In genomic region chr10:128571071-128571470, GRCh38 we compare ENCODE assay signal across 37 cellular contexts.
"Had no signal": no experiment of that assay in that cellular context is flagged by ENCODE, and none has a peak within 500 bp of the region (broad histone marks: within the 10 kb centered on the region; RNA-seq: fewer than 3 reads in every experiment).

No MANE protein-coding gene starts in this region.

- H3K4me3 ChIP-seq: ascending aorta, cardiac muscle cell had no signal

- H3K36me3 Mint-ChIP-seq: activated CD4-positive, alpha-beta memory T cell treated with anti-CD3 and anti-CD28 coated beads for 36 hours; activated naive CD4-positive, alpha-beta T cell treated with anti-CD3 and anti-CD28 coated beads, Interleukin-2, amount 50 U/mL, for 24 hours; activated naive CD8-positive, alpha-beta T cell; activated naive CD8-positive, alpha-beta T cell treated with anti-CD3 and anti-CD28 coated beads, Interleukin-2, amount 10 ng/mL, durations not matched to agents 7 days and 5 days; brain had no signal

- ATAC-seq: activated CD8-positive, alpha-beta T cell treated with anti-CD3 and anti-CD28 coated beads for 36 hours; activated naive CD8-positive, alpha-beta T cell treated with anti-CD3 and anti-CD28 coated beads, Interleukin-2, amount 50 U/mL, for 24 hours; activated T-cell treated with anti-CD3 and anti-CD28 coated beads, Interleukin-2, amount 50 U/mL, for 4 hours; activated T-cell treated with anti-CD3 and anti-CD28 coated beads, Interleukin-2, amount 50 U/mL, for 72 hours; activated T-helper 17 cell treated with anti-CD3 and anti-CD28 coated beads, Interleukin-2, amount 50 U/mL, for 72 hours had no signal

- H3K4me3 Mint-ChIP-seq: activated B cell treated with CpG ODN at 0.5 μM for 24 hours; activated CD4-positive, alpha-beta memory T cell treated with anti-CD3 and anti-CD28 coated beads for 36 hours; activated CD4-positive, alpha-beta T cell treated with anti-CD3 and anti-CD28 coated beads, Interleukin-2, amount 10 ng/mL, durations not matched to agents 24 days and 14 days; activated CD8-positive, alpha-beta T cell treated with anti-CD3 and anti-CD28 coated beads for 36 hours; activated naive CD4-positive, alpha-beta T cell treated with anti-CD3 and anti-CD28 coated beads for 36 hours; activated naive CD4-positive, alpha-beta T cell treated with anti-CD3 and anti-CD28 coated beads, Interleukin-2, amount 50 U/mL, for 24 hours; activated naive CD8-positive, alpha-beta T cell; activated naive CD8-positive, alpha-beta T cell treated with anti-CD3 and anti-CD28 coated beads, Interleukin-2, amount 10 ng/mL, durations not matched to agents 7 days and 5 days; activated naive CD8-positive, alpha-beta T cell treated with anti-CD3 and anti-CD28 coated beads, Interleukin-2, amount 50 U/mL, for 24 hours; activated T-cell treated with anti-CD3 and anti-CD28 coated beads, Interleukin-2, amount 50 U/mL, for 4 hours; activated T-cell treated with anti-CD3 and anti-CD28 coated beads, Interleukin-2, amount 50 U/mL, for 72 hours; activated T-helper 1 cell treated with anti-CD3 and anti-CD28 coated beads, Interleukin-12 subunit alpha, Interleukin-12 subunit beta, Interleukin-2, Interleukin-4 antibody, amounts not matched to agents 30 ng/mL and 10 ng/mL and 1 ng/mL, durations not matched to agents 14 hours and 24 hours and 36 hours; activated T-helper 17 cell treated with anti-CD3 and anti-CD28 coated beads, Interleukin-2, amount 50 U/mL, for 72 hours; brain; T-helper 1 cell treated with Interleukin-12 subunit alpha and Interleukin-12 subunit beta and Interleukin-4 antibody, amounts not matched to agents 30 μg/mL and 1 μg/mL, for 36 hours; T-helper 2 cell treated with Interferon-gamma antibody and Interleukin-4, amounts not matched to agents 5 μg/mL and 100 μg/mL, for 36 hours had no signal

- DNase-seq: activated B cell treated with CpG ODN at 0.5 μM for 24 hours; activated CD4-positive, alpha-beta memory T cell treated with anti-CD3 and anti-CD28 coated beads for 36 hours; activated CD4-positive, alpha-beta T cell treated with anti-CD3 and anti-CD28 coated beads for 4 hours; activated CD4-positive, alpha-beta T cell treated with anti-CD3 and anti-CD28 coated beads, Interleukin-2, amount 10 ng/mL, durations not matched to agents 24 days and 14 days; activated CD4-positive, alpha-beta T cell treated with anti-CD3 and anti-CD28 coated beads, Interleukin-2, amount 50 U/mL, for 1 hour; activated CD4-positive, alpha-beta T cell treated with anti-CD3 and anti-CD28 coated beads, Interleukin-2, amount 50 U/mL, for 4 hours; activated CD4-positive, CD25-positive, alpha-beta regulatory T cell treated with anti-CD3 and anti-CD28 coated beads, Interleukin-2, amount 50 U/mL, for 72 hours; activated CD8-positive, alpha-beta memory T cell treated with anti-CD3 and anti-CD28 coated beads, Interleukin-2, amount 50 U/mL, for 4 hours; activated CD8-positive, alpha-beta T cell treated with anti-CD3 and anti-CD28 coated beads for 36 hours; activated effector memory CD4-positive, alpha-beta T cell treated with anti-CD3 and anti-CD28 coated beads, Interleukin-2, amount 50 U/mL, for 16 hours; activated gamma-delta T cell treated with Interleukin-2 at 50 U/mL for 16 hours; activated naive CD4-positive, alpha-beta T cell; activated naive CD4-positive, alpha-beta T cell treated with anti-CD3 and anti-CD28 coated beads for 36 hours; activated naive CD8-positive, alpha-beta T cell treated with anti-CD3 and anti-CD28 coated beads, Interleukin-2, amount 10 ng/mL, durations not matched to agents 7 days and 5 days; activated naive CD8-positive, alpha-beta T cell treated with anti-CD3 and anti-CD28 coated beads, Interleukin-2, amount 50 U/mL, for 24 hours; activated T-cell treated with anti-CD3 and anti-CD28 coated beads for 4 hours; activated T-cell treated with anti-CD3 and anti-CD28 coated beads, Interleukin-2, amount 50 U/mL, for 1 hour; activated T-cell treated with anti-CD3 and anti-CD28 coated beads, Interleukin-2, amount 50 U/mL, for 4 hours; activated T-cell treated with anti-CD3 and anti-CD28 coated beads, Interleukin-2, amount 50 U/mL, for 72 hours; amygdala; anterior cingulate cortex; central memory CD4-positive, alpha-beta T cell; T-helper 1 cell; T-helper 2 cell; T-helper 9 cell had no signal

- H3K27me3 Mint-ChIP-seq: activated CD4-positive, alpha-beta memory T cell treated with anti-CD3 and anti-CD28 coated beads for 36 hours; activated CD4-positive, alpha-beta T cell treated with anti-CD3 and anti-CD28 coated beads, Interleukin-2, amount 10 ng/mL, durations not matched to agents 24 days and 14 days; activated CD8-positive, alpha-beta T cell treated with anti-CD3 and anti-CD28 coated beads for 36 hours; activated naive CD4-positive, alpha-beta T cell treated with anti-CD3 and anti-CD28 coated beads, Interleukin-2, amount 50 U/mL, for 24 hours; activated naive CD8-positive, alpha-beta T cell; activated naive CD8-positive, alpha-beta T cell treated with anti-CD3 and anti-CD28 coated beads, Interleukin-2, amount 10 ng/mL, durations not matched to agents 7 days and 5 days; activated naive CD8-positive, alpha-beta T cell treated with anti-CD3 and anti-CD28 coated beads, Interleukin-2, amount 50 U/mL, for 24 hours; activated T-helper 17 cell treated with anti-CD3 and anti-CD28 coated beads, Interleukin-2, amount 50 U/mL, for 72 hours had no signal

- FAIRE-seq: bronchial epithelial cell, TTC549 had no signal

- H3K9me3 Mint-ChIP-seq: activated B cell treated with CpG ODN at 0.5 μM for 24 hours; activated CD4-positive, alpha-beta memory T cell treated with anti-CD3 and anti-CD28 coated beads for 36 hours; activated CD4-positive, alpha-beta T cell treated with anti-CD3 and anti-CD28 coated beads, Interleukin-2, amount 10 ng/mL, durations not matched to agents 24 days and 14 days; activated CD8-positive, alpha-beta T cell treated with anti-CD3 and anti-CD28 coated beads for 36 hours; activated naive CD4-positive, alpha-beta T cell treated with anti-CD3 and anti-CD28 coated beads for 36 hours; activated naive CD4-positive, alpha-beta T cell treated with anti-CD3 and anti-CD28 coated beads, Interleukin-2, amount 50 U/mL, for 24 hours; activated naive CD8-positive, alpha-beta T cell treated with anti-CD3 and anti-CD28 coated beads, Interleukin-2, amount 10 ng/mL, durations not matched to agents 7 days and 5 days; activated naive CD8-positive, alpha-beta T cell treated with anti-CD3 and anti-CD28 coated beads, Interleukin-2, amount 50 U/mL, for 24 hours; activated T-cell treated with anti-CD3 and anti-CD28 coated beads, Interleukin-2, amount 50 U/mL, for 4 hours; activated T-cell treated with anti-CD3 and anti-CD28 coated beads, Interleukin-2, amount 50 U/mL, for 72 hours; activated T-helper 1 cell treated with anti-CD3 and anti-CD28 coated beads, Interleukin-12 subunit alpha, Interleukin-12 subunit beta, Interleukin-2, Interleukin-4 antibody, amounts not matched to agents 30 ng/mL and 10 ng/mL and 1 ng/mL, durations not matched to agents 14 hours and 24 hours and 36 hours; activated T-helper 17 cell treated with anti-CD3 and anti-CD28 coated beads, Interleukin-2, amount 50 U/mL, for 72 hours; T-helper 1 cell treated with Interleukin-12 subunit alpha and Interleukin-12 subunit beta and Interleukin-4 antibody, amounts not matched to agents 30 μg/mL and 1 μg/mL, for 36 hours; T-helper 2 cell treated with Interferon-gamma antibody and Interleukin-4, amounts not matched to agents 5 μg/mL and 100 μg/mL, for 36 hours had no signal

- H3K36me3 ChIP-seq: ascending aorta, cardiac muscle cell had no signal

- H3K27ac Mint-ChIP-seq: activated B cell treated with CpG ODN at 0.5 μM for 24 hours; activated CD4-positive, alpha-beta memory T cell treated with anti-CD3 and anti-CD28 coated beads for 36 hours; activated CD4-positive, alpha-beta T cell treated with anti-CD3 and anti-CD28 coated beads, Interleukin-2, amount 10 ng/mL, durations not matched to agents 24 days and 14 days; activated CD8-positive, alpha-beta T cell treated with anti-CD3 and anti-CD28 coated beads for 36 hours; activated naive CD4-positive, alpha-beta T cell treated with anti-CD3 and anti-CD28 coated beads for 36 hours; activated naive CD4-positive, alpha-beta T cell treated with anti-CD3 and anti-CD28 coated beads, Interleukin-2, amount 50 U/mL, for 24 hours; activated naive CD8-positive, alpha-beta T cell; activated naive CD8-positive, alpha-beta T cell treated with anti-CD3 and anti-CD28 coated beads, Interleukin-2, amount 10 ng/mL, durations not matched to agents 7 days and 5 days; activated naive CD8-positive, alpha-beta T cell treated with anti-CD3 and anti-CD28 coated beads, Interleukin-2, amount 50 U/mL, for 24 hours; activated T-cell treated with anti-CD3 and anti-CD28 coated beads, Interleukin-2, amount 50 U/mL, for 72 hours; activated T-helper 1 cell treated with anti-CD3 and anti-CD28 coated beads, Interleukin-12 subunit alpha, Interleukin-12 subunit beta, Interleukin-2, Interleukin-4 antibody, amounts not matched to agents 30 ng/mL and 10 ng/mL and 1 ng/mL, durations not matched to agents 14 hours and 24 hours and 36 hours; activated T-helper 17 cell treated with anti-CD3 and anti-CD28 coated beads, Interleukin-2, amount 50 U/mL, for 72 hours; T-helper 1 cell treated with Interleukin-12 subunit alpha and Interleukin-12 subunit beta and Interleukin-4 antibody, amounts not matched to agents 30 μg/mL and 1 μg/mL, for 36 hours; T-helper 2 cell treated with Interferon-gamma antibody and Interleukin-4, amounts not matched to agents 5 μg/mL and 100 μg/mL, for 36 hours had no signal

- H3K27ac ChIP-seq: ascending aorta, cardiac muscle cell, VCaP had no signal

- H3K4me1 ChIP-seq: ascending aorta had no signal

- H3K4me1 Mint-ChIP-seq: activated B cell treated with CpG ODN at 0.5 μM for 24 hours; activated CD4-positive, alpha-beta T cell treated with anti-CD3 and anti-CD28 coated beads, Interleukin-2, amount 10 ng/mL, durations not matched to agents 24 days and 14 days; activated naive CD4-positive, alpha-beta T cell treated with anti-CD3 and anti-CD28 coated beads, Interleukin-2, amount 50 U/mL, for 24 hours; activated naive CD8-positive, alpha-beta T cell treated with anti-CD3 and anti-CD28 coated beads, Interleukin-2, amount 10 ng/mL, durations not matched to agents 7 days and 5 days; activated naive CD8-positive, alpha-beta T cell treated with anti-CD3 and anti-CD28 coated beads, Interleukin-2, amount 50 U/mL, for 24 hours; activated T-helper 17 cell treated with anti-CD3 and anti-CD28 coated beads, Interleukin-2, amount 50 U/mL, for 72 hours had no signal

- H3K27me3 ChIP-seq: ascending aorta, cardiac muscle cell had no signal

- H3K9me3 ChIP-seq: ascending aorta had no signal
